23 cellular contexts compared by ENCODE assay signal in the genomic region with DNA sequence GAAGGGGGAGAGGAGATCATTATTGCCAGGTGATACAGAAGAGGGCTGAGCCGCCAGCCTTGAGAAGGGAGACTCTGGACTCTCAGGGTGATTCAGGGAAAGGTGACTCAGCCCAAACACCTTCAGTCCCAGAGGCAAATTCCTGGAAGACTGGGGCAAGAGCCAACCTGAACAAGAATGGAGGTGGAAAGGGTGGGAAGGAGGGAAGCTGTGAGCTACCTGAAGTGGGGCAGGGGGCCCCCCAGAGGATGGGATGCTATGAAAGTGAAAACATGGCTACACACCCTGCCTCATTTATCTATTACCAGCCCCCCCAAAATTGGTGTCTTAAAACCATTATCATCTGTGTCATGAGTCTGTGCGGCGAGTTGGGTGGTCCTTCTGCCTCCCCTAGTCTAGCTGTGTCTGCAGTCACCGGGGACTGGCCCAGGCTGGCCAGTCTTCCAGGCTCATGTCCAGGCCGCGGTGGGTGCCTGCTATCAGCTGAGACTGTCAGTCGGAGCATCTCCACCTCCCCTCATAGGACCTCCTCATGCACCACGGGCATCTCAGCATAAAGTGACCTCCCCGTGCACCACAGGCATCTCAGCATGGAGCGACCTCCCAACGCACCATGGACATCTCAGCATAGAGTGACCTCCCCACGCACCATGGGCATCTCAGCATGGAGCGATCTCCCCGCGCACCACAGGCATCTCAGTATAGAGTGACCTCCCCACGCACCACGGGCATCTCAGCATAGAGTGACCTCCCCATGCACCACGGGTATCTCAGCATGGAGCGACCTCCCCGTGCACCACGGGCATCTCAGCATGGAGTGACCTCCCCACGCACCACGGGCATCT. TPM values are rescaled to one million over a fixed set of nuclear protein-coding genes. Genes with fewer than 3 reads are reported as not detected.
DNase-seq lines count a peak whose midpoint lies in the region; ATAC-seq, FAIRE-seq and TF ChIP-seq lines count a peak whose summit lies in the region.
"Had no signal": no experiment of that assay in that cellular context is flagged by ENCODE, and none has a peak within 500 bp of the region (broad histone marks: within the 10 kb centered on the region; RNA-seq: fewer than 3 reads in every experiment).

No MANE protein-coding gene starts in this region.

- no peaks in the 10 kb centered on the region for H4K20me1 ChIP-seq in hepatocyte (ENCODE audit: insufficient read depth, poor library complexity, severe bottlenecking)
- H4K20me1 ChIP-seq: BLaER1 had no signal

- no peaks in the 10 kb centered on the region for H3K79me2 ChIP-seq in hepatocyte

- in situ Hi-C loops in Panc1 (cut with HindIII; ENCODE audit: low pct_unique_long_range_greater_than_20kb, low sequenced_read_pairs), result no loop called here

- H3K9me3 ChIP-seq in Panc1 (ENCODE audit: control insufficient read depth, insufficient read depth, low read depth, low read length) (no peaks in the 10 kb centered on the region), hepatocyte (ENCODE audit: low read depth) (no peaks in the 10 kb centered on the region), pancreas (no peaks in the 10 kb centered on the region)
- H3K9me3 ChIP-seq: BLaER1, sigmoid colon, suprapubic skin had no signal

- H3K4me2 ChIP-seq in hepatocyte, result no peak overlapping the region
- H3K4me2 ChIP-seq: BLaER1 had no signal

- H3K27ac ChIP-seq in Panc1 (ENCODE audit: low read length) (0 out of 2 replicates have a peak overlapping the region, but pooled peaks have one; percentile 29), hepatocyte (no peak overlapping the region), pancreas (no peak overlapping the region)
- H3K27ac ChIP-seq: BLaER1, sigmoid colon, suprapubic skin had no signal

- intact Hi-C loops in Panc1 (cut with micrococcal nuclease; ENCODE audit: unreplicated experiment), result no loop called here
- intact Hi-C loops in pancreas (cut with DNase I), result no loop called here

- H3K27me3 ChIP-seq in Panc1 (ENCODE audit: control insufficient read depth, insufficient read depth, low read length) (no peaks in the 10 kb centered on the region), hepatocyte (no peaks in the 10 kb centered on the region), pancreas (no peaks in the 10 kb centered on the region)
- H3K27me3 ChIP-seq: BLaER1, sigmoid colon, suprapubic skin had no signal

- TF ChIP-seq POLR2A in H54 (IDR thresholded peaks at IDR 0.05; ENCODE audit: low read depth, low read length), result no peak

- ATAC-seq in Panc1 (peak; percentile 57), pancreas (peak in 3 of 4 donors; percentile 30 to 66 (median 64)), HG02840 (IDR thresholded peaks at IDR 0.05; ENCODE audit: low FRiP score, unreplicated experiment) (no peak), GM21717 (IDR thresholded peaks at IDR 0.05; ENCODE audit: unreplicated experiment) (no peak)

- TF ChIP-seq CTCF in Panc1 (IDR thresholded peaks at IDR 0.05) (no peak), hepatocyte (IDR thresholded peaks at IDR 0.05; ENCODE audit: poor library complexity) (no peak), pancreas (IDR thresholded peaks at IDR 0.05) (no peak)

- BruUV-seq in Panc1 (replicated peaks; lab: Mats Ljungman, UMichigan), result no TSS peak

- no peak overlapping the region for H2AFZ ChIP-seq in hepatocyte

- FAIRE-seq in H54 (lab: Jason Lieb, UNC), result no peak
- FAIRE-seq in pancreas (lab: Jason Lieb, UNC), result no peak
- FAIRE-seq: endometrium, frontal cortex had no signal

- CTCF ChIA-PET in Panc1 (lab: Charles Lee), result interaction anchor here (0.6 to 1.0 kb wide), 2 partner anchors 14 to 60 kb away, joined by 3 to 4 read pairs; no protein-coding TSS in a partner anchor

- POLR2A ChIA-PET in Panc1 (lab: Charles Lee), result interaction anchor here (0.6 kb wide), 1 partner anchor 99 kb away, joined by 5 read pairs; no protein-coding TSS in a partner anchor

- DNase-seq in H54 (ENCODE audit: insufficient read length, low spot score) (peak; percentile 89), Panc1 (ENCODE audit: low read depth, low spot score) (no peak), hepatocyte (ENCODE audit: low spot score) (peak; percentile 67), pancreas (peak in 3 of 6 donors; percentile 17 to 51 (median 43)), T-helper 1 cell (no peak), NOMO-1 treated with dmso at 0.1 percent for 144 hours (lab: John Stamatoyannopoulos, UW; ENCODE audit: unreplicated experiment) (no peak)
- DNase-seq: activated gamma-delta T cell; HFFc6; mesenchymal stem cell; NCI-H1048; NCI-H2107; SHP77 treated with DMSO at 0.1 percent for 48 hours; sigmoid colon; stimulated activated CD4-positive, alpha-beta T cell treated with anti-CD3 and anti-CD28 coated beads, Interleukin-2, amount 100 ng/mL, for 48 hours; T-helper 9 cell had no signal

- H3K4me3 ChIP-seq in Panc1 (ENCODE audit: low read depth in 2 of 2, low read length in 2 of 2) (no peak overlapping the region), hepatocyte (no peak overlapping the region), pancreas (no peak overlapping the region)
- H3K4me3 ChIP-seq: BLaER1, sigmoid colon, suprapubic skin had no signal

- H3K9me2 ChIP-seq in hepatocyte (replicated peaks; ENCODE audit: insufficient read depth), result no peaks in the 10 kb centered on the region

- 95% methylated on average over 22 of the region's 23 CpGs for WGBS in hepatocyte (ENCODE audit: low lambda C conversion rate, missing lambda C conversion rate)
- 77 to 86% methylated on average over 23 of the region's 23 CpGs for WGBS in pancreas, 2 donors

- H3K36me3 ChIP-seq in Panc1 (ENCODE audit: control insufficient read depth, insufficient read depth, low read length) (no peaks in the 10 kb centered on the region), hepatocyte (replicated peaks; ENCODE audit: insufficient read depth, low read depth) (no peaks in the 10 kb centered on the region), pancreas (no peaks in the 10 kb centered on the region)
- H3K36me3 ChIP-seq: BLaER1, sigmoid colon, suprapubic skin had no signal

- H3K4me1 ChIP-seq in Panc1 (ENCODE audit: control insufficient read depth, insufficient read depth, low read length) (peaks cover 3% of the 10 kb centered on the region), hepatocyte (ENCODE audit: insufficient read depth) (peaks cover 5% of the 10 kb centered on the region), pancreas (peaks cover 0 to 5% (median 0%) of the 10 kb centered on the region in 3 donors)

RNA-seq across cellular contexts. Expression of a gene that starts 3.2 kb away (rescaled TPM):
- not detected for total RNA-seq in Panc1 (2021; ENCODE audit: unreplicated experiment)
- polyA plus RNA-seq in Panc1 (2012; ENCODE audit: insufficient read length), result 0.13 TPM
- 0.07 TPM in 1 of 2 replicates, not detected in the other for total RNA-seq in hepatocyte
- not detected in 2 replicates for polyA plus RNA-seq in hepatocyte
- total RNA-seq in pancreas, result not detected
- polyA plus RNA-seq in pancreas, result not detected
- total RNA-seq: HFFc6, sigmoid colon had no signal

RNA-seq across cellular contexts. Expression of a gene that starts 28.5 kb away (rescaled TPM):
- 0.21 TPM for total RNA-seq in Panc1 (2021; ENCODE audit: unreplicated experiment)
- not detected for polyA plus RNA-seq in Panc1 (2012; ENCODE audit: insufficient read length)
- total RNA-seq in hepatocyte, result 0.90 TPM in 1 of 2 replicates, not detected in the other
- 0.13 and 1.4 TPM in 2 replicates for polyA plus RNA-seq in hepatocyte
- total RNA-seq in pancreas, result under 1 TPM in 3 of 6 donors, not detected in 3; 0.20 to 0.51 (median 0.47) TPM
- under 1 TPM; 0.23 to 0.34 TPM for polyA plus RNA-seq in pancreas
- total RNA-seq: cerebellum had no signal
- polyA plus RNA-seq: IgD-negative memory B cell had no signal

Comparison
In these comparisons a context has a peak if more than half of its experiments do, and no peak if none do; other contexts are left out.
1. DNase-seq: peak in H54 (single experiment) and hepatocyte (single experiment); none in Panc1 (single experiment), T-helper 1 cell (0 of 5) and NOMO-1 treated with dmso at 0.1 percent for 144 hours (single experiment).
2. ATAC-seq: peak in Panc1 (single experiment) and pancreas (3 of 4); none in HG02840 (single experiment) and GM21717 (single experiment).